Comparison of ENCODE assay signal across 9 cellular contexts in genomic region chr12:54680374-54680773, GRCh38. TPM values are rescaled to one million over a fixed set of nuclear protein-coding genes. Genes with fewer than 3 reads are reported as not detected.
DNase-seq lines count a peak whose midpoint lies in the region; ATAC-seq and TF ChIP-seq lines count a peak whose summit lies in the region.
"Had no signal": no experiment of that assay in that cellular context is flagged by ENCODE, and none has a peak within 500 bp of the region (broad histone marks: within the 10 kb centered on the region; RNA-seq: fewer than 3 reads in every experiment).

No MANE protein-coding gene starts in this region.

- no peak overlapping the region for H2AK5ac ChIP-seq in mesenchymal stem cell (ENCODE audit: low read length, severe bottlenecking)

- H2BK15ac ChIP-seq in mesenchymal stem cell (ENCODE audit: low read depth, poor library complexity, severe bottlenecking) = no peak overlapping the region

- H3K9me3 ChIP-seq in Loucy (ENCODE audit: insufficient read depth, low read depth, low read length) (no peaks in the 10 kb centered on the region), mesenchymal stem cell (ENCODE audit: control insufficient read depth, low read length) (peaks cover 4% of the 10 kb centered on the region)
- H3K9me3 ChIP-seq: SJSA1 had no signal

- peak; percentile 79 for TF ChIP-seq CTCF in Loucy (conservative IDR thresholded peaks at IDR 0.05; ENCODE audit: low read length)

- no peak overlapping the region for H2BK5ac ChIP-seq in mesenchymal stem cell (ENCODE audit: low read depth, low read length, poor library complexity, severe bottlenecking)

- H3K4ac ChIP-seq in mesenchymal stem cell (ENCODE audit: low read depth in 1 of 2, low read length in 2 of 2) = no peak overlapping the region

- H3K79me2 ChIP-seq in Loucy (ENCODE audit: insufficient read depth, low read length) = no peaks in the 10 kb centered on the region

- H2AFZ ChIP-seq in Loucy (ENCODE audit: low read length) = peak overlapping the region; percentile 77; the same call in 1 of the 2 replicates
- no peak overlapping the region for H2AFZ ChIP-seq in mesenchymal stem cell (ENCODE audit: low read depth, low read length)

- H3K79me1 ChIP-seq in mesenchymal stem cell (replicated peaks; ENCODE audit: low read length, poor library complexity, severe bottlenecking) = no peaks in the 10 kb centered on the region

- WGBS in mesenchymal stem cell = 50% methylated on average over 3 of the region's 3 CpGs

- H3K23ac ChIP-seq in mesenchymal stem cell (ENCODE audit: low read length in 2 of 2) = no peak overlapping the region

- ATAC-seq in GM21526 (IDR thresholded peaks at IDR 0.05; ENCODE audit: low FRiP score, unreplicated experiment) = peak; percentile 81
- ATAC-seq in HG03457 (IDR thresholded peaks at IDR 0.05; ENCODE audit: unreplicated experiment) = no peak
- no peak for ATAC-seq in HG03095 (IDR thresholded peaks at IDR 0.05; ENCODE audit: unreplicated experiment)

- H3K4me1 ChIP-seq in Loucy (ENCODE audit: insufficient read depth, low read length, poor library complexity, severe bottlenecking) (peaks cover 9% of the 10 kb centered on the region), mesenchymal stem cell (ENCODE audit: control insufficient read depth, insufficient read depth, low read depth, low read length) (no peaks in the 10 kb centered on the region)
- H3K4me1 ChIP-seq: SJSA1 had no signal

- no peak overlapping the region for H2BK12ac ChIP-seq in mesenchymal stem cell (ENCODE audit: low read length in 2 of 2)

- H3K4me2 ChIP-seq in Loucy (ENCODE audit: low read depth, low read length, poor library complexity, severe bottlenecking) (no peak overlapping the region), mesenchymal stem cell (ENCODE audit: low read length, poor library complexity, severe bottlenecking) (no peak overlapping the region)

- no peak overlapping the region for H4K91ac ChIP-seq in mesenchymal stem cell (ENCODE audit: low read length)

- no peaks in the 10 kb centered on the region for H3F3A ChIP-seq in Loucy (ENCODE audit: low read depth)

- DNase-seq in Daoy (ENCODE audit: low read depth) (peak; percentile 32), mesenchymal stem cell (peak; percentile 2)
- peak; percentile 24 for DNase-seq in activated naive CD4-positive, alpha-beta T cell treated with anti-CD3 and anti-CD28 coated beads, Interleukin-2, amount 50 U/mL, for 16 hours
- no peak for DNase-seq in activated CD4-positive, CD25-positive, alpha-beta regulatory T cell treated with anti-CD3 and anti-CD28 coated beads, Interleukin-2, amount 50 U/mL, for 72 hours

- H3K9ac ChIP-seq in Loucy (ENCODE audit: low read depth, low read length, poor library complexity, severe bottlenecking) (no peak overlapping the region), mesenchymal stem cell (ENCODE audit: low read length) (no peak overlapping the region)

- no peaks in the 10 kb centered on the region for H4K20me1 ChIP-seq in Loucy (ENCODE audit: insufficient read depth, low read length, poor library complexity, severe bottlenecking)

- no peak overlapping the region for H3K4me3 ChIP-seq in Loucy (ENCODE audit: low read length, poor library complexity, severe bottlenecking)
- H3K4me3 ChIP-seq in mesenchymal stem cell (ENCODE audit: insufficient read depth in 1 of 2, low read depth in 1 of 2, low read length in 2 of 2) = no peak overlapping the region
- H3K4me3 ChIP-seq: SJSA1 had no signal

- H3K14ac ChIP-seq in mesenchymal stem cell (ENCODE audit: low read length in 2 of 2) = no peak overlapping the region

- no peak overlapping the region for H3K27ac ChIP-seq in mesenchymal stem cell (ENCODE audit: low read length, poor library complexity, severe bottlenecking)
- H3K27ac ChIP-seq: SJSA1 had no signal

- no peak overlapping the region for H3K18ac ChIP-seq in mesenchymal stem cell (ENCODE audit: low read depth in 1 of 2, low read length in 2 of 2)

- no peaks in the 10 kb centered on the region for H3K9me2 ChIP-seq in Loucy (replicated peaks; ENCODE audit: low read depth, low read length)

- H2BK120ac ChIP-seq in mesenchymal stem cell (ENCODE audit: low read depth, low read length) = no peak overlapping the region

- H3K27me3 ChIP-seq in Loucy (ENCODE audit: insufficient read depth, low read length, poor library complexity, severe bottlenecking) = no peaks in the 10 kb centered on the region
- peaks cover 33 to 77% of the 10 kb centered on the region in 2 experiments for H3K27me3 ChIP-seq in mesenchymal stem cell (ENCODE audit: control insufficient read depth in 1 of 2, insufficient read depth in 1 of 2, low read length in 2 of 2)

- no peak overlapping the region for H4K8ac ChIP-seq in mesenchymal stem cell (ENCODE audit: low read length)

- H3K36me3 ChIP-seq in Loucy (ENCODE audit: insufficient read depth, low read length) (no peaks in the 10 kb centered on the region), mesenchymal stem cell (ENCODE audit: control insufficient read depth in 1 of 2, insufficient read depth in 2 of 2, low read depth in 1 of 2, low read length in 2 of 2) (no peaks in the 10 kb centered on the region)
- H3K36me3 ChIP-seq: SJSA1 had no signal

RNA-seq across cellular contexts. Expression of gene DCD, which starts 32.2 kb away (rescaled TPM):
- not detected in 2 replicates for total RNA-seq in Daoy (2014; rRNA removed; shearing (Covaris generic))
- not detected for polyA plus RNA-seq in mesenchymal stem cell (2013, experiment 1 of 2)
- not detected for polyA plus RNA-seq in mesenchymal stem cell (2013, experiment 2 of 2)
- total RNA-seq: SJSA1 had no signal

RNA-seq across cellular contexts. Expression of gene LACRT, which starts 45.7 kb away (rescaled TPM):
- not detected in 2 replicates for total RNA-seq in Daoy (2014; rRNA removed; shearing (Covaris generic))
- polyA plus RNA-seq in mesenchymal stem cell (2013, experiment 1 of 2) = not detected
- polyA plus RNA-seq in mesenchymal stem cell (2013, experiment 2 of 2) = not detected
- total RNA-seq: SJSA1 had no signal
